In the genomic region with DNA sequence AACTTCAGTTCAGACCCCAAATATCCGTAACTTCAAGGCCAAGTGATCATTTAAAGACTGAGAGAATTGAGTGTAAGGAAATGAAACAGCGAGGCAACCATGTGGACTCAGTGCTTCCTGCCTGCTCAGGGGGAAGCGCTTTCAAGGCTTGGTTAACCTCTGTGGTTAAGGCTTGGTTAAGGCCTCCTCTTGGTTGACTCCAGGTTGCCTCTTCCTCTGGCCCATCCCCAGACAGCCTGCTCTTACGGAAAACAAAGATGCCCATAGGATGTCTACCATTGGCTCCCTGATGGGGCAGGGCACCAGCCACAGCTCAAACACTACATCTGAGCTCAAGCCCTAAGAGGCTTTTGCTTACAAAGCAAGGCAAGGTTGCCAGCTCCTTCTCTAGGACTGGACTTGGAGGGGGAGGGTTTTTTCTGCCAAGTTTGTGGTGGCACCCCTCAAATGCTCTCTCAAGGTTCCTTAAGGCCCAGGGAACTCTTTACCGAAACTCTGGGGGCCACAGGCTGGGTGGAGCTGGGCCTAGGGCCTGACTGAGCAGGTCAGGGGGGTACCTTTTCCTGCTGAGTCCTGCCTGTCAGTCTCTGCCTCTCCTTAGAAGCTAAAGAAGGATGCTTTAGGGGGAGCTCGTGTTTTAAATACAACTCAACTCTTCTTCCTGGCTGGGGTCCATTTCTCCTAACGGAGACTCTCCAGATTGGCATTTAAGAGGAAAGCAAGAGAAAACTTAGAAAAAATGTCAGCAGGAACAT, we compare ENCODE assay signal across 1 cellular context.
TF ChIP-seq lines count a peak whose summit lies in the region.

No MANE protein-coding gene starts in this region.

TF ChIP-seq in GM12878, 131 proteins besides CTCF, POLR2A, EP300 and RAD21 (continued from another document):
- TF ChIP-seq, protein P1, sequence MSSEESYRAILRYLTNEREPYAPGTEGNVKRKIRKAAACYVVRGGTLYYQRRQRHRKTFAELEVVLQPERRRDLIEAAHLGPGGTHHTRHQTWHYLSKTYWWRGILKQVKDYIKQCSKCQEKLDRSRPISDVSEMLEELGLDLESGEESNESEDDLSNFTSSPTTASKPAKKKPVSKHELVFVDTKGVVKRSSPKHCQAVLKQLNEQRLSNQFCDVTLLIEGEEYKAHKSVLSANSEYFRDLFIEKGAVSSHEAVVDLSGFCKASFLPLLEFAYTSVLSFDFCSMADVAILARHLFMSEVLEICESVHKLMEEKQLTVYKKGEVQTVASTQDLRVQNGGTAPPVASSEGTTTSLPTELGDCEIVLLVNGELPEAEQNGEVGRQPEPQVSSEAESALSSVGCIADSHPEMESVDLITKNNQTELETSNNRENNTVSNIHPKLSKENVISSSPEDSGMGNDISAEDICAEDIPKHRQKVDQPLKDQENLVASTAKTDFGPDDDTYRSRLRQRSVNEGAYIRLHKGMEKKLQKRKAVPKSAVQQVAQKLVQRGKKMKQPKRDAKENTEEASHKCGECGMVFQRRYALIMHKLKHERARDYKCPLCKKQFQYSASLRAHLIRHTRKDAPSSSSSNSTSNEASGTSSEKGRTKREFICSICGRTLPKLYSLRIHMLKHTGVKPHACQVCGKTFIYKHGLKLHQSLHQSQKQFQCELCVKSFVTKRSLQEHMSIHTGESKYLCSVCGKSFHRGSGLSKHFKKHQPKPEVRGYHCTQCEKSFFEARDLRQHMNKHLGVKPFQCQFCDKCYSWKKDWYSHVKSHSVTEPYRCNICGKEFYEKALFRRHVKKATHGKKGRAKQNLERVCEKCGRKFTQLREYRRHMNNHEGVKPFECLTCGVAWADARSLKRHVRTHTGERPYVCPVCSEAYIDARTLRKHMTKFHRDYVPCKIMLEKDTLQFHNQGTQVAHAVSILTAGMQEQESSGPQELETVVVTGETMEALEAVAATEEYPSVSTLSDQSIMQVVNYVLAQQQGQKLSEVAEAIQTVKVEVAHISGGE (CRISPR knock-in tag; IDR thresholded peaks at IDR 0.05), result no peak
- TF ChIP-seq ETV6 (conservative IDR thresholded peaks at IDR 0.05 in 1 of 2, IDR thresholded peaks at IDR 0.05 in 1 of 2; ENCODE audit: borderline replicate concordance in 1 of 2, low read depth in 1 of 2) (peak in 1 of 2 experiments; percentile 78; a peak in 2 of 4 replicates), MXI1 (IDR thresholded peaks at IDR 0.05; ENCODE audit: low read depth, low read length) (no peak), HCFC1 (IDR thresholded peaks at IDR 0.05; ENCODE audit: low read length) (no peak), RUNX3 (IDR thresholded peaks at IDR 0.05; ENCODE audit: low read length) (peak; percentile 94), ZNF274 (IDR thresholded peaks at IDR 0.05; ENCODE audit: insufficient read depth, insufficient read length) (no peak), EGR1 (IDR thresholded peaks at IDR 0.05; ENCODE audit: borderline replicate concordance in 1 of 2, low read depth in 2 of 2, low read length in 2 of 2) (no peak), RAD51 (IDR thresholded peaks at IDR 0.05) (no peak), RFX5 (IDR thresholded peaks at IDR 0.05; ENCODE audit: low read depth, low read length) (no peak), BHLHE40 (IDR thresholded peaks at IDR 0.05; ENCODE audit: borderline replicate concordance in 1 of 2, low read depth in 2 of 2, low read length in 1 of 2) (no peak), ZNF207 (IDR thresholded peaks at IDR 0.05; ENCODE audit: borderline replicate concordance) (no peak), IKZF1 (conservative IDR thresholded peaks at IDR 0.05) (0 out of 2 replicates have a peak, but pooled peaks have one; percentile 12), SPI1 (IDR thresholded peaks at IDR 0.05; ENCODE audit: borderline replicate concordance, insufficient read depth, low read depth, low read length) (peak; percentile 64), POLR2AphosphoS5 (IDR thresholded peaks at IDR 0.05; ENCODE audit: low read length) (no peak), DPF2 (IDR thresholded peaks at IDR 0.05) (no peak), ZNF384 (IDR thresholded peaks at IDR 0.05; ENCODE audit: borderline replicate concordance, low read depth, low read length) (no peak), MTA3 (IDR thresholded peaks at IDR 0.05; ENCODE audit: borderline replicate concordance, low read length) (no peak), NR2C1 (IDR thresholded peaks at IDR 0.05) (no peak)
